12 cellular contexts compared by ENCODE assay signal in genomic region chr4:48329976-48330375, GRCh38. TPM values are rescaled to one million over a fixed set of nuclear protein-coding genes. Genes with fewer than 3 reads are reported as not detected.
DNase-seq lines count a peak whose midpoint lies in the region; ATAC-seq and TF ChIP-seq lines count a peak whose summit lies in the region.
"Had no signal": no experiment of that assay in that cellular context is flagged by ENCODE, and none has a peak within 500 bp of the region (broad histone marks: within the 10 kb centered on the region; RNA-seq: fewer than 3 reads in every experiment).

No MANE protein-coding gene starts in this region.

- TF ChIP-seq POLR2A in spleen (IDR thresholded peaks at IDR 0.05) = no peak

- TF ChIP-seq CTCF in BJ (IDR thresholded peaks at IDR 0.05; ENCODE audit: insufficient read depth, low read depth, low read length) (no peak), chondrocyte (IDR thresholded peaks at IDR 0.05) (no peak), spleen (IDR thresholded peaks at IDR 0.05 in 8 of 11, conservative IDR thresholded peaks at IDR 0.05 in 3 of 11) (no peak)

- ATAC-seq in GM19452 (IDR thresholded peaks at IDR 0.05; ENCODE audit: unreplicated experiment) (no peak), HG02623 (IDR thresholded peaks at IDR 0.05; ENCODE audit: unreplicated experiment) (no peak)
- ATAC-seq: T-helper 17 cell had no signal

- H3K4me1 ChIP-seq in spleen = no peaks in the 10 kb centered on the region

- no peaks in the 10 kb centered on the region for H3K9me3 ChIP-seq in spleen

- H3K4me1 Mint-ChIP-seq in chondrocyte (ENCODE audit: low read depth) = peaks cover 36% of the 10 kb centered on the region
- peaks cover 8% of the 10 kb centered on the region for H3K4me1 Mint-ChIP-seq in activated naive CD4-positive, alpha-beta T cell treated with anti-CD3 and anti-CD28 coated beads for 36 hours (ENCODE audit: low read depth)
- H3K4me1 Mint-ChIP-seq: IgD-negative memory B cell had no signal

- H3K36me3 Mint-ChIP-seq in chondrocyte (ENCODE audit: low read depth) = no peaks in the 10 kb centered on the region
- H3K36me3 Mint-ChIP-seq in activated naive CD4-positive, alpha-beta T cell treated with anti-CD3 and anti-CD28 coated beads for 36 hours (ENCODE audit: low read depth) = no peaks in the 10 kb centered on the region

- no peaks in the 10 kb centered on the region for H3K27me3 ChIP-seq in BJ (ENCODE audit: control insufficient read depth, insufficient read depth, low read length)
- no peaks in the 10 kb centered on the region for H3K27me3 ChIP-seq in spleen (replicated peaks in 1 of 7)

- intact Hi-C loops in spleen (cut with DNase I; ENCODE audit: low total_unique reads) = no loop called here
- intact Hi-C loops in activated naive CD4-positive, alpha-beta T cell treated with anti-CD3 and anti-CD28 coated beads for 36 hours (cut with micrococcal nuclease) = loop anchor here (1.0 kb wide), 1 partner anchor 11 kb away; the partner anchor contains the start of gene SLAIN2

- H3K9me3 Mint-ChIP-seq in chondrocyte (ENCODE audit: low read depth) = no peaks in the 10 kb centered on the region
- H3K9me3 Mint-ChIP-seq in activated naive CD4-positive, alpha-beta T cell treated with anti-CD3 and anti-CD28 coated beads for 36 hours = no peaks in the 10 kb centered on the region
- H3K9me3 Mint-ChIP-seq: IgD-negative memory B cell had no signal

- peak; percentile 76 for DNase-seq in BJ (ENCODE audit: low read depth)
- DNase-seq in NCI-H226 = peak; percentile 61
- no peak for DNase-seq in chondrocyte (ENCODE audit: low spot score)
- peak; percentile 85 for DNase-seq in non-pigmented ciliary epithelial cell (ENCODE audit: low read depth)
- DNase-seq in spleen = no peak
- no peak for DNase-seq in activated naive CD4-positive, alpha-beta T cell treated with anti-CD3 and anti-CD28 coated beads for 36 hours
- DNase-seq: activated T-cell treated with anti-CD3 and anti-CD28 coated beads, Interleukin-2, amount 50 U/mL, for 48 hours; DMS79; T-helper 17 cell had no signal

- peak overlapping the region; percentile 21 for H3K4me3 Mint-ChIP-seq in chondrocyte (ENCODE audit: unreplicated experiment)
- H3K4me3 Mint-ChIP-seq in activated naive CD4-positive, alpha-beta T cell treated with anti-CD3 and anti-CD28 coated beads for 36 hours = no peak overlapping the region
- H3K4me3 Mint-ChIP-seq: IgD-negative memory B cell, T-helper 17 cell had no signal

- H3K36me3 ChIP-seq in BJ (ENCODE audit: control insufficient read depth, insufficient read depth, low read length) = no peaks in the 10 kb centered on the region
- no peaks in the 10 kb centered on the region for H3K36me3 ChIP-seq in spleen

- H3K27ac Mint-ChIP-seq in chondrocyte (ENCODE audit: unreplicated experiment) = peak overlapping the region; percentile 95
- no peak overlapping the region for H3K27ac Mint-ChIP-seq in activated naive CD4-positive, alpha-beta T cell treated with anti-CD3 and anti-CD28 coated beads for 36 hours
- H3K27ac Mint-ChIP-seq: IgD-negative memory B cell, T-helper 17 cell had no signal

- no peaks in the 10 kb centered on the region for H3K27me3 Mint-ChIP-seq in chondrocyte (ENCODE audit: low read depth)
- H3K27me3 Mint-ChIP-seq in activated naive CD4-positive, alpha-beta T cell treated with anti-CD3 and anti-CD28 coated beads for 36 hours (ENCODE audit: low read depth) = peaks cover 5% of the 10 kb centered on the region

- no peak overlapping the region for H3K4me3 ChIP-seq in BJ (ENCODE audit: low read depth, low read length)
- no peak overlapping the region for H3K4me3 ChIP-seq in spleen

- H3K27ac ChIP-seq in spleen = no peak overlapping the region

- POLR2A ChIA-PET in BJ (lab: Charles Lee) = interaction anchor here (0.6 kb wide), 1 partner anchor 705 kb away, joined by 3 read pairs; no protein-coding TSS in a partner anchor

- CTCF ChIA-PET in BJ (lab: Yijun Ruan, JAX) = interaction anchor here (1.0 kb wide), 1 partner anchor 216 kb away, joined by 3 read pairs; no protein-coding TSS in a partner anchor
- CTCF ChIA-PET in activated naive CD4-positive, alpha-beta T cell treated with anti-CD3 and anti-CD28 coated beads for 36 hours (lab: Charles Lee) = no interaction called here

RNA-seq across cellular contexts. Expression of gene SLAIN2, which starts 11.4 kb away (rescaled TPM):
- 25.5 and 40.5 TPM in 2 replicates for polyA plus RNA-seq in BJ (2011; rRNA removed)
- 24.3 and 27.5 TPM in 2 replicates for polyA minus RNA-seq in BJ (2011; rRNA and poly(A)+ RNA removed)
- 80.4 to 84.4 TPM (median 84.2 TPM) in 3 replicates for total RNA-seq in chondrocyte
- 10 to 100 TPM; 42.8 to 69.1 (median 48.5) TPM for total RNA-seq in spleen
- 1 to 10 TPM; 6.6 to 8.5 (median 7.8) TPM for polyA plus RNA-seq in spleen
- total RNA-seq in activated naive CD4-positive, alpha-beta T cell treated with anti-CD3 and anti-CD28 coated beads for 36 hours = 10 to 100 TPM; 39.7 to 42.6 TPM

Comparison
In these comparisons a context has a peak if more than half of its experiments do, and no peak if none do; other contexts are left out.
1. DNase-seq: peak in BJ (single experiment), NCI-H226 (single experiment) and non-pigmented ciliary epithelial cell (single experiment); none in chondrocyte (single experiment), spleen (single experiment) and activated naive CD4-positive, alpha-beta T cell treated with anti-CD3 and anti-CD28 coated beads for 36 hours (single experiment).